Comparison of ENCODE assay signal across 9 cellular contexts in the genomic region with DNA sequence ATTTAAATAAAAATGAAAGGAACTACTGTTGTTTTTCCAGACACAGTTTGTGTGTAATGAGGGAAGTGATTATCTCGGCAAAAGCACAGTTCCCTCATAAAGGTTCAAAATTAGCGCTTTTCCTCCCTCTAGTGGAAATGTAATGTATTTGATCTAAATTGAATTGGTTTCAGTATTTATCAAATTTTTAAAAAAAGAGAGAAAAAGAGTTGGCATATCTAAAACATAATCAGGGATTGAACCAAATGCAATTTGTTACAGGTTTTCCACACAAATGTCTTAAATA. TPM values are rescaled to one million over a fixed set of nuclear protein-coding genes. Genes with fewer than 3 reads are reported as not detected.
DNase-seq lines count a peak whose midpoint lies in the region; ATAC-seq and TF ChIP-seq lines count a peak whose summit lies in the region.
"Had no signal": no experiment of that assay in that cellular context is flagged by ENCODE, and none has a peak within 500 bp of the region (broad histone marks: within the 10 kb centered on the region; RNA-seq: fewer than 3 reads in every experiment).

No MANE protein-coding gene starts in this region.

- H3K36me3 ChIP-seq in thyroid gland = no peaks in the 10 kb centered on the region

- H2AK5ac ChIP-seq in H9 (ENCODE audit: insufficient read length, low read length) = no peak overlapping the region

- DNase-seq in AG04450 (ENCODE audit: low read depth, low spot score) = no peak
- DNase-seq in H9 = no peak
- peak; percentile 39 to 52 for DNase-seq in SHP77 (lab: John Stamatoyannopoulos, UW)
- DNase-seq in germinal center (ENCODE audit: low spot score) = peak; percentile 40
- no peak for DNase-seq in thyroid gland
- no peak for DNase-seq in activated effector memory CD4-positive, alpha-beta T cell treated with anti-CD3 and anti-CD28 coated beads, Interleukin-2, amount 50 U/mL, for 16 hours
- no peak for DNase-seq in GF-D8 (lab: John Stamatoyannopoulos, UW)

- H3K4me3 Mint-ChIP-seq in H9 = no peak overlapping the region
- H3K4me3 Mint-ChIP-seq: central memory CD8-positive, alpha-beta T cell had no signal

- WGBS in H9 (ENCODE audit: extremely low coverage, insufficient read length, low lambda C conversion rate) = no CpG with 5 or more reads among the region's 2 CpGs
- 11% methylated on average over 2 of the region's 2 CpGs for WGBS in thyroid gland, 2 donors

- no peak overlapping the region for H4K8ac ChIP-seq in H9 (replicated peaks; ENCODE audit: insufficient read length, low read depth, low read length)

- H3K27me3 ChIP-seq in AG04450 (ENCODE audit: control insufficient read depth, insufficient read depth, low read length) (no peaks in the 10 kb centered on the region), H9 (ENCODE audit: insufficient read depth, low read length) (no peaks in the 10 kb centered on the region), thyroid gland (no peaks in the 10 kb centered on the region)

- H4K20me1 ChIP-seq in H9 (ENCODE audit: control insufficient read depth, insufficient read depth, insufficient read length) = no peaks in the 10 kb centered on the region

- H3K9me3 ChIP-seq in AG04450 (ENCODE audit: control insufficient read depth, insufficient read depth, low read length) (no peaks in the 10 kb centered on the region), H9 (ENCODE audit: control insufficient read depth, low read depth, low read length) (no peaks in the 10 kb centered on the region), thyroid gland (no peaks in the 10 kb centered on the region)

- no peaks in the 10 kb centered on the region for H3K79me2 ChIP-seq in H9 (ENCODE audit: insufficient read depth, low read length)

- H2BK12ac ChIP-seq in H9 (ENCODE audit: insufficient read length, low read depth, low read length) = no peak overlapping the region

- H3K4me1 ChIP-seq in H9 (ENCODE audit: insufficient read depth, low read length) = no peaks in the 10 kb centered on the region
- H3K4me1 ChIP-seq in thyroid gland = no peaks in the 10 kb centered on the region

- no peak overlapping the region for H3K27ac ChIP-seq in AG04450 (ENCODE audit: low read depth, low read length)
- no peak overlapping the region for H3K27ac ChIP-seq in H9 (ENCODE audit: insufficient read length, low read depth, low read length)
- no peak overlapping the region for H3K27ac ChIP-seq in thyroid gland

- TF ChIP-seq POLR2A in thyroid gland (IDR thresholded peaks at IDR 0.05) = no peak

- H3K4me2 ChIP-seq in H9 (ENCODE audit: insufficient read depth, insufficient read length, low read length) = no peak overlapping the region

- H4K5ac ChIP-seq in H9 (ENCODE audit: insufficient read length, low read depth, low read length) = no peak overlapping the region

- no peak for ATAC-seq in GM19463 (IDR thresholded peaks at IDR 0.05; ENCODE audit: unreplicated experiment)

- no peak overlapping the region for H2BK120ac ChIP-seq in H9 (ENCODE audit: low read depth, low read length, poor library complexity, severe bottlenecking)

- H3K9me3 Mint-ChIP-seq in H9 = peaks cover 29 to 36% of the 10 kb centered on the region in 2 experiments

- H3K27me3 Mint-ChIP-seq in H9 (ENCODE audit: low read depth) = no peaks in the 10 kb centered on the region; the same call in 1 of the 2 replicates
- H3K27me3 Mint-ChIP-seq: central memory CD8-positive, alpha-beta T cell had no signal

- no peak overlapping the region for H2BK15ac ChIP-seq in H9 (ENCODE audit: low read depth, low read length)

- H3K23me2 ChIP-seq in H9 (ENCODE audit: insufficient read length, low read depth, low read length, poor library complexity, severe bottlenecking) = no peaks in the 10 kb centered on the region

- no peak overlapping the region for H2BK20ac ChIP-seq in H9 (ENCODE audit: low read depth, low read length, poor library complexity, severe bottlenecking)

- POLR2A ChIA-PET in AG04450 (lab: Yijun Ruan, JAX) = no interaction called here

- H3K14ac ChIP-seq in H9 (ENCODE audit: insufficient read depth, low read length) = no peak overlapping the region

- no peak overlapping the region for H2AFZ ChIP-seq in H9 (ENCODE audit: low read length)

- intact Hi-C loops in thyroid gland (cut with DNase I) = no loop called here

- no peak overlapping the region for H3K9ac ChIP-seq in H9 (ENCODE audit: extremely low read depth, insufficient read length, low read length)

- TF ChIP-seq CTCF in AG04450 (IDR thresholded peaks at IDR 0.05; ENCODE audit: low read depth, low read length) (peak; percentile 44), H9 (conservative IDR thresholded peaks at IDR 0.05) (peak; percentile 66), thyroid gland (IDR thresholded peaks at IDR 0.05) (peak in 4 of 6 experiments; percentile 18 to 56 (median 38))

- H3K23ac ChIP-seq in H9 (ENCODE audit: insufficient read length, low read depth, low read length) = no peak overlapping the region

- no peak overlapping the region for H3K4ac ChIP-seq in H9 (ENCODE audit: low read depth, low read length)

- no peaks in the 10 kb centered on the region for H3K79me1 ChIP-seq in H9 (ENCODE audit: insufficient read depth, low read depth, low read length, poor library complexity, severe bottlenecking)

- H3K18ac ChIP-seq in H9 (ENCODE audit: insufficient read length, low read depth, low read length) = no peak overlapping the region

- no peak overlapping the region for H3K56ac ChIP-seq in H9 (ENCODE audit: insufficient read length, low read depth, low read length)

- H4K91ac ChIP-seq in H9 (ENCODE audit: insufficient read length, low read depth, low read length) = no peak overlapping the region

- peaks cover 8 to 13% of the 10 kb centered on the region in 2 experiments for H3K4me1 Mint-ChIP-seq in H9

- H3K27ac Mint-ChIP-seq in H9 = peak overlapping the region in 2 of 3 experiments; percentile 25 to 37; a peak in 1 of 7 replicates

- H3K4me3 ChIP-seq in AG04450 (ENCODE audit: low read depth, low read length) (no peak overlapping the region), thyroid gland (replicated peaks in 1 of 3) (no peak overlapping the region)

- CTCF ChIA-PET in AG04450 (lab: Charles Lee) = no interaction called here

- H3K36me3 Mint-ChIP-seq in H9 (ENCODE audit: insufficient read depth in 1 of 3, low read depth in 3 of 3) = peaks cover 8 to 19% (median 11%) of the 10 kb centered on the region in 3 experiments

- H2BK5ac ChIP-seq in H9 (ENCODE audit: insufficient read length, low read length) = no peak overlapping the region

- H3T11ph ChIP-seq in H9 (ENCODE audit: low read length) = no peak overlapping the region

RNA-seq across cellular contexts. Expression of a gene that starts 37.5 kb away (rescaled TPM):
- not detected in 2 replicates for polyA plus RNA-seq in AG04450 (2011; rRNA removed)
- not detected in 2 replicates for polyA minus RNA-seq in AG04450 (2011; rRNA and poly(A)+ RNA removed)
- 0.64 and 0.90 TPM in 2 replicates for total RNA-seq in H9 (2021)
- total RNA-seq in thyroid gland = 10 to 100 TPM in 1 of 4 donors, 1 to 10 TPM in 3; 3.8 to 15.3 (median 6.3) TPM

RNA-seq across cellular contexts. Expression of a gene that starts 49.3 kb away (rescaled TPM):
- not detected in 2 replicates for polyA plus RNA-seq in AG04450 (2011; rRNA removed)
- not detected in 2 replicates for polyA minus RNA-seq in AG04450 (2011; rRNA and poly(A)+ RNA removed)
- total RNA-seq in H9 (2021) (not detected in 2 replicates), thyroid gland (1 to 10 TPM; 1.5 to 4.9 (median 2.6) TPM)

Comparison
In these comparisons a context has a peak if more than half of its experiments do, and no peak if none do; other contexts are left out.
1. DNase-seq: peak in SHP77 (2 of 2) and germinal center (single experiment); none in AG04450 (single experiment), H9 (single experiment), thyroid gland (0 of 2), activated effector memory CD4-positive, alpha-beta T cell treated with anti-CD3 and anti-CD28 coated beads, Interleukin-2, amount 50 U/mL, for 16 hours (single experiment) and GF-D8 (single experiment).
2. Peak in every context shown above with its lines, with median percentiles within 50 percentile points of each other: CTCF ChIP-seq.